29 cellular contexts compared by ENCODE assay signal in genomic region chr2:201093573-201093972, GRCh38. TPM values are rescaled to one million over a fixed set of nuclear protein-coding genes. Genes with fewer than 3 reads are reported as not detected.
A peak's percentile ranks its signal among the peaks of the same experiment; 100 is the strongest.
DNase-seq lines count a peak whose midpoint lies in the region; ATAC-seq and TF ChIP-seq lines count a peak whose summit lies in the region.
"Had no signal": no experiment of that assay in that cellular context is flagged by ENCODE, and none has a peak within 500 bp of the region (broad histone marks: within the 10 kb centered on the region; RNA-seq: fewer than 3 reads in every experiment).

No MANE protein-coding gene starts in this region.

- no peak for TF ChIP-seq POLR2A in vagina (IDR thresholded peaks at IDR 0.05)

- TF ChIP-seq CTCF in fibroblast of villous mesenchyme (IDR thresholded peaks at IDR 0.05; ENCODE audit: insufficient read depth, low read depth, low read length) (no peak), vagina (IDR thresholded peaks at IDR 0.05) (no peak)

- no peaks in the 10 kb centered on the region for H3K27me3 ChIP-seq in vagina
- H3K27me3 ChIP-seq: ascending aorta; BLaER1 treated with 17β-estradiol and CSF1 and Interleukin-3, amounts not matched to agents 10 nM and 100 nM; tibial artery had no signal

- H3K36me3 ChIP-seq in vagina = peaks cover 0 to 5% of the 10 kb centered on the region in 2 donors

- no peaks in the 10 kb centered on the region for H3K9me3 ChIP-seq in vagina
- H3K9me3 ChIP-seq: A549; ascending aorta; BLaER1 treated with 17β-estradiol and CSF1 and Interleukin-3, amounts not matched to agents 10 nM and 100 nM; tibial artery had no signal

- ATAC-seq in HG03139 (IDR thresholded peaks at IDR 0.05; ENCODE audit: unreplicated experiment) = no peak
- ATAC-seq: A549; activated CD8-positive, alpha-beta T cell treated with anti-CD3 and anti-CD28 coated beads, Interleukin-2, amount 10 ng/mL, durations not matched to agents 7 days and 5 days; esophagus mucosa; left ventricle myocardium superior; naive thymus-derived CD8-positive, alpha-beta T cell; stimulated activated naive CD8-positive, alpha-beta T cell treated with anti-CD3 and anti-CD28 coated beads, Interleukin-15, amount 100 ng/mL, for 72 hours had no signal

- DNase-seq in AG08395 (ENCODE audit: low spot score) (peak; percentile 18), GM04503 (ENCODE audit: low read depth) (peak; percentile 35), SKM-1 (lab: John Stamatoyannopoulos, UW; ENCODE audit: unreplicated experiment) (peak; percentile 55), fibroblast of villous mesenchyme (ENCODE audit: low read depth) (peak; percentile 58), HT-29 (ENCODE audit: low spot score) (no peak), NCI-H1092 (lab: John Stamatoyannopoulos, UW) (no peak), vagina (ENCODE audit: extremely low spot score in 2 of 2) (no peak)
- DNase-seq: activated CD8-positive, alpha-beta T cell treated with anti-CD3 and anti-CD28 coated beads, Interleukin-2, amount 10 ng/mL, durations not matched to agents 7 days and 5 days; Calu3; cortex of kidney; endodermal cell; GOT3; HFFc6; Karpas-422; left ventricle myocardium superior; midbrain; naive thymus-derived CD8-positive, alpha-beta T cell; NCI-H1105 treated with DMSO at 0.1 percent for 48 hours; NCI-H2081; NCI-H226; NCI-H774; occipital lobe; stimulated activated naive CD8-positive, alpha-beta T cell treated with anti-CD3 and anti-CD28 coated beads, Interleukin-15, amount 100 ng/mL, for 72 hours; tibial artery had no signal

- no peak overlapping the region for H3K27ac ChIP-seq in vagina
- H3K27ac ChIP-seq: A549; ascending aorta; BLaER1 treated with 17β-estradiol and CSF1 and Interleukin-3, amounts not matched to agents 10 nM and 100 nM; tibial artery had no signal

- H3K4me3 ChIP-seq in fibroblast of villous mesenchyme (ENCODE audit: low read depth, low read length) (no peak overlapping the region), vagina (no peak overlapping the region)
- H3K4me3 ChIP-seq: A549; ascending aorta; BLaER1 treated with 17β-estradiol and CSF1 and Interleukin-3, amounts not matched to agents 10 nM and 100 nM; tibial artery had no signal

- intact Hi-C loops in vagina (cut with DNase I) = no loop called here

- H3K4me1 ChIP-seq in vagina = no peaks in the 10 kb centered on the region
- H3K4me1 ChIP-seq: A549; ascending aorta; BLaER1 treated with 17β-estradiol and CSF1 and Interleukin-3, amounts not matched to agents 10 nM and 100 nM; tibial artery had no signal

RNA-seq across cellular contexts. Expression of gene NDUFB3, which starts 21.8 kb away (rescaled TPM):
- total RNA-seq in fibroblast of villous mesenchyme = 44.1 and 54.0 TPM in 2 replicates
- 75.3 and 82.9 TPM in 2 replicates for total RNA-seq in HT-29 (2014; rRNA removed; shearing (Covaris generic))
- total RNA-seq in vagina = 38.8 TPM

RNA-seq across cellular contexts. Expression of gene HYCC2, which starts 22.1 kb away (rescaled TPM):
- total RNA-seq in fibroblast of villous mesenchyme (11.3 and 17.7 TPM in 2 replicates), vagina (14.7 TPM)
- 2.8 and 4.0 TPM in 2 replicates for total RNA-seq in HT-29 (2014; rRNA removed; shearing (Covaris generic))

RNA-seq across cellular contexts. Expression of gene CFLAR, which starts 22.4 kb away (rescaled TPM):
- total RNA-seq in fibroblast of villous mesenchyme (65.1 and 143 TPM in 2 replicates), vagina (144 TPM)
- total RNA-seq in HT-29 (2014; rRNA removed; shearing (Covaris generic)) = 30.6 and 41.2 TPM in 2 replicates

Comparison
In these comparisons a context has a peak if more than half of its experiments do, and no peak if none do; other contexts are left out.
1. DNase-seq: peak in AG08395 (single experiment), GM04503 (single experiment), SKM-1 (single experiment) and fibroblast of villous mesenchyme (single experiment); none in HT-29 (single experiment), NCI-H1092 (single experiment) and vagina (0 of 2).